In the genomic region with DNA sequence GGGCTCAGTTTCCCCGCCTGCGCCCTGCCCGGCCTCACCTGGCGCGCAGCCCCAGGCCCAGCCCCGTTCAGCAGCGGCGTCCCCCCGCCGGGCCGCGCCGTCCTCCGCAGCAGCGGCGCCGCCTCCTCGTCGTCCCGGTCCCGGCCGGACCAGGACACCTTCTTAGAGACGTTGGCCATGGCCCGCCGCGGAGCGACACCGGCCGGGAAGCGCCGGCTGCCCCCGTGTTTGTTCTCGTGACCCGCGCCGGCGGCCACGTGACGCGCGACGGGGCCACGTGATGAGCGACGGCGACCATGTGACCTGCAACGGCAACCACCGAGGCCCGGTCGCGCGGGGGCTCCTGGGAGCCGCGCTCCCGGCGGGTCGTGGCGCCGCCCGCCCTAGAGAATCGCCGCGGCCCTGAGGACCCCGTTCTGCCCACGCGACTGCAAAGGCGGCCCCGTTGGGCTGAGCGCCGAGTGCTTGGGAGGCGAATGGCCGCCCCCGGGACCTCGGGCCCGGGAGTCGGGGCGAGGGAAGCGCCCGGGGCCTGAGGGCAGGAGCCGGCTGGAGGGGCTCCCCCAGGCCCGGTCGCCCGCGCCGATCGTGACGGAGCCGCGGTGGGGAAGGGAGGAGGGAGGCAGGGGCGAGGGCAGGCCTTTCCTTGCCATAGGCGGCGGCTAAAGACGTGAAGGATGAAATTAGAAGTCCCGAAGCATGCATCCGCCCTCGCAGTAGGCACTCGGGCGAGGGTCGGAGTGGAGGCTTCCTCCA, we compare ENCODE assay signal across 8 cellular contexts. TPM values are rescaled to one million over a fixed set of nuclear protein-coding genes. Genes with fewer than 3 reads are reported as not detected.
DNase-seq lines count a peak whose midpoint lies in the region; ATAC-seq, FAIRE-seq and TF ChIP-seq lines count a peak whose summit lies in the region.

A gene with protein sequence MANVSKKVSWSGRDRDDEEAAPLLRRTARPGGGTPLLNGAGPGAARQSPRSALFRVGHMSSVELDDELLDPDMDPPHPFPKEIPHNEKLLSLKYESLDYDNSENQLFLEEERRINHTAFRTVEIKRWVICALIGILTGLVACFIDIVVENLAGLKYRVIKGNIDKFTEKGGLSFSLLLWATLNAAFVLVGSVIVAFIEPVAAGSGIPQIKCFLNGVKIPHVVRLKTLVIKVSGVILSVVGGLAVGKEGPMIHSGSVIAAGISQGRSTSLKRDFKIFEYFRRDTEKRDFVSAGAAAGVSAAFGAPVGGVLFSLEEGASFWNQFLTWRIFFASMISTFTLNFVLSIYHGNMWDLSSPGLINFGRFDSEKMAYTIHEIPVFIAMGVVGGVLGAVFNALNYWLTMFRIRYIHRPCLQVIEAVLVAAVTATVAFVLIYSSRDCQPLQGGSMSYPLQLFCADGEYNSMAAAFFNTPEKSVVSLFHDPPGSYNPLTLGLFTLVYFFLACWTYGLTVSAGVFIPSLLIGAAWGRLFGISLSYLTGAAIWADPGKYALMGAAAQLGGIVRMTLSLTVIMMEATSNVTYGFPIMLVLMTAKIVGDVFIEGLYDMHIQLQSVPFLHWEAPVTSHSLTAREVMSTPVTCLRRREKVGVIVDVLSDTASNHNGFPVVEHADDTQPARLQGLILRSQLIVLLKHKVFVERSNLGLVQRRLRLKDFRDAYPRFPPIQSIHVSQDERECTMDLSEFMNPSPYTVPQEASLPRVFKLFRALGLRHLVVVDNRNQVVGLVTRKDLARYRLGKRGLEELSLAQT (minus strand): TSS at position 233 of the 756 bp plus-strand sequence. CDS start 54 bp downstream, at position 179.

- H3K36me3 ChIP-seq in PC-3 (ENCODE audit: low read depth, low read length) (no peaks in the 10 kb centered on the region), mucosa of stomach (ENCODE audit: control insufficient read depth, insufficient read depth, low read length) (no peaks in the 10 kb centered on the region)

- ATAC-seq in GM21367 (IDR thresholded peaks at IDR 0.05; ENCODE audit: unreplicated experiment) (peak; percentile 81), PC-3 (peak; percentile 78)

- DNase-seq in Calu3 (peak; percentile 95), HTR-8/SVneo (ENCODE audit: insufficient read length, low spot score) (peak; percentile 94), PC-3 (peak; percentile 58), erythroblast (lab: John Stamatoyannopoulos, UW) (peak; percentile 93 to 94)
- DNase-seq in activated T-cell treated with anti-CD3 and anti-CD28 coated beads, Interleukin-2, amount 50 U/mL, for 24 hours: peak; percentile 91
- DNase-seq in stimulated activated CD8-positive, alpha-beta memory T cell treated with anti-CD3 and anti-CD28 coated beads, Interleukin-4, amount 100 ng/mL, for 48 hours: peak; percentile 91

- H3K79me2 ChIP-seq in PC-3 (ENCODE audit: low read length): peaks cover 27% of the 10 kb centered on the region

- TF ChIP-seq POLR2A in erythroblast (IDR thresholded peaks at IDR 0.05; ENCODE audit: low read length): peak; percentile 86

- H3K4me1 ChIP-seq in PC-3 (ENCODE audit: insufficient read depth, low read length) (peaks cover 5% of the 10 kb centered on the region; the same call in 1 of the 2 replicates), mucosa of stomach (ENCODE audit: control insufficient read depth, insufficient read depth, low read length) (peaks cover 24% of the 10 kb centered on the region)

- peak within 1 kb of the TSS; percentile 79 for H3K9ac ChIP-seq in PC-3 (ENCODE audit: low read length)
- H3K9ac ChIP-seq in mucosa of stomach (ENCODE audit: low read length): peak within 1 kb of the TSS; percentile 94

- no peak for TF ChIP-seq CTCF in Calu3 (IDR thresholded peaks at IDR 0.05; ENCODE audit: unreplicated experiment)
- TF ChIP-seq CTCF in PC-3 (conservative IDR thresholded peaks at IDR 0.05; ENCODE audit: low read depth, low read length): no peak

- H3K4me3 ChIP-seq in PC-3 (ENCODE audit: low read length) (peak within 1 kb of the TSS; percentile 79), mucosa of stomach (ENCODE audit: low read length) (peak within 1 kb of the TSS; percentile 47)

- H3K9me2 ChIP-seq in PC-3 (replicated peaks; ENCODE audit: low read length): no peaks in the 10 kb centered on the region

- peaks cover 15% of the 10 kb centered on the region for H3K4me1 Mint-ChIP-seq in Calu3 (ENCODE audit: low read depth, unreplicated experiment)
- H3K4me1 Mint-ChIP-seq in activated T-cell treated with anti-CD3 and anti-CD28 coated beads, Interleukin-2, amount 50 U/mL, for 24 hours (ENCODE audit: low read depth): peaks cover 37% of the 10 kb centered on the region

- peak within 1 kb of the TSS; percentile 82 for H3K4me2 ChIP-seq in PC-3 (ENCODE audit: low read length)

- H3K27me3 ChIP-seq in PC-3 (ENCODE audit: low read length) (no peaks in the 10 kb centered on the region), mucosa of stomach (ENCODE audit: control insufficient read depth, insufficient read depth, low read length) (no peaks in the 10 kb centered on the region)

- CTCF ChIA-PET in Calu3 (lab: Charles Lee): interaction anchor here (0.6 to 1.0 kb wide), 2 partner anchors 17 to 18 kb away, joined by 4 read pairs; a partner anchor contains a TSS
- CTCF ChIA-PET in PC-3 (lab: Charles Lee): no interaction called here

- intact Hi-C loops in Calu3 (cut with micrococcal nuclease; ENCODE audit: unreplicated experiment): no loop called here
- intact Hi-C loops in PC-3 (cut with micrococcal nuclease): no loop called here

- peak within 1 kb of the TSS; percentile 87 for H2AFZ ChIP-seq in PC-3 (ENCODE audit: low read length)

- H3K4me3 Mint-ChIP-seq in Calu3 (ENCODE audit: low read depth, unreplicated experiment): peak within 1 kb of the TSS; percentile 70
- H3K4me3 Mint-ChIP-seq in activated T-cell treated with anti-CD3 and anti-CD28 coated beads, Interleukin-2, amount 50 U/mL, for 24 hours: peak within 1 kb of the TSS; percentile 87

- peak within 1 kb of the TSS; percentile 23 for H3K27ac ChIP-seq in PC-3 (ENCODE audit: low read length)

- peak within 1 kb of the TSS; percentile 50 for H3K27ac Mint-ChIP-seq in Calu3 (ENCODE audit: unreplicated experiment)
- peak within 1 kb of the TSS; percentile 94 for H3K27ac Mint-ChIP-seq in activated T-cell treated with anti-CD3 and anti-CD28 coated beads, Interleukin-2, amount 50 U/mL, for 24 hours

- no peaks in the 10 kb centered on the region for H4K20me1 ChIP-seq in PC-3 (ENCODE audit: low read length)

- H3F3A ChIP-seq in PC-3 (ENCODE audit: low read length, unreplicated experiment): no peaks in the 10 kb centered on the region

- POLR2A ChIA-PET in PC-3 (lab: Charles Lee; ENCODE audit: unreplicated experiment): no interaction called here

- peaks cover 3% of the 10 kb centered on the region for H3K9me3 Mint-ChIP-seq in Calu3 (ENCODE audit: low read depth, unreplicated experiment)
- H3K9me3 Mint-ChIP-seq in activated T-cell treated with anti-CD3 and anti-CD28 coated beads, Interleukin-2, amount 50 U/mL, for 24 hours: no peaks in the 10 kb centered on the region

- peaks cover 33% of the 10 kb centered on the region for H3K36me3 Mint-ChIP-seq in Calu3 (ENCODE audit: insufficient read depth, unreplicated experiment)
- H3K36me3 Mint-ChIP-seq in activated T-cell treated with anti-CD3 and anti-CD28 coated beads, Interleukin-2, amount 50 U/mL, for 24 hours (ENCODE audit: low read depth): peaks cover 2% of the 10 kb centered on the region

- BruUV-seq in Calu3 (replicated peaks; lab: Mats Ljungman, UMichigan) (TSS peak; percentile 71), PC-3 (replicated peaks; lab: Mats Ljungman, UMichigan) (no TSS peak)

- no peaks in the 10 kb centered on the region for H3K27me3 Mint-ChIP-seq in Calu3 (ENCODE audit: unreplicated experiment)
- no peaks in the 10 kb centered on the region for H3K27me3 Mint-ChIP-seq in activated T-cell treated with anti-CD3 and anti-CD28 coated beads, Interleukin-2, amount 50 U/mL, for 24 hours

- FAIRE-seq in HTR-8/SVneo (lab: Jason Lieb, UNC): peak; percentile 99

- no peaks in the 10 kb centered on the region for H3K9me3 ChIP-seq in PC-3 (ENCODE audit: low read length)
- H3K9me3 ChIP-seq in mucosa of stomach (ENCODE audit: control insufficient read depth, low read length): no peaks in the 10 kb centered on the region

RNA-seq across cellular contexts. Expression of the gene that starts here (rescaled TPM):
- total RNA-seq in Calu3 (2022) (117 and 122 TPM in 2 replicates), PC-3 (2014; rRNA removed) (48.2 and 66.6 TPM in 2 replicates)

Comparison
In these comparisons a context has a peak if more than half of its experiments do, and no peak if none do; other contexts are left out.
1. Peak in every context shown above with its lines: DNase-seq, ATAC-seq, H3K4me3 ChIP-seq and H3K27ac ChIP-seq.